ENCODE assay signal across 19 cellular contexts in genomic region chr4:141417387-141417786, GRCh38.
DNase-seq lines count a peak whose midpoint lies in the region; ATAC-seq and TF ChIP-seq lines count a peak whose summit lies in the region.
"Had no signal": no experiment of that assay in that cellular context is flagged by ENCODE, and none has a peak within 500 bp of the region (broad histone marks: within the 10 kb centered on the region; RNA-seq: fewer than 3 reads in every experiment).

No MANE protein-coding gene starts in this region.

- TF ChIP-seq POLR2A in breast epithelium (IDR thresholded peaks at IDR 0.05): no peak

- no peak overlapping the region for H2AFZ ChIP-seq in mammary epithelial cell (ENCODE audit: low read depth, low read length)

- 90% methylated on average over 2 of the region's 2 CpGs for WGBS in mammary epithelial cell (ENCODE audit: low coverage, missing lambda C conversion rate)
- 83 to 97% methylated on average over 2 of the region's 2 CpGs for WGBS in heart right ventricle, 2 donors

- in situ Hi-C loops in mammary epithelial cell (cut with MboI; ENCODE audit: low sequenced_read_pairs in 2 of 2): no loop called here

- CTCF ChIA-PET in mammary epithelial cell (lab: Charles Lee; ENCODE audit: low non-redundant PET): no interaction called here

- no peaks in the 10 kb centered on the region for H3K4me1 ChIP-seq in mammary epithelial cell (ENCODE audit: insufficient read depth, low read length)
- no peaks in the 10 kb centered on the region for H3K4me1 ChIP-seq in breast epithelium
- peaks cover 7% of the 10 kb centered on the region for H3K4me1 ChIP-seq in stomach smooth muscle (ENCODE audit: control insufficient read depth, insufficient read depth, low read length)
- peaks cover 0 to 14% (median 0%) of the 10 kb centered on the region in 9 donors for H3K4me1 ChIP-seq in heart right ventricle
- H3K4me1 ChIP-seq: BLaER1 had no signal

- H3K79me2 ChIP-seq in mammary epithelial cell (ENCODE audit: insufficient read depth, low read length): no peaks in the 10 kb centered on the region

- BruUV-seq in mammary epithelial cell (replicated peaks; lab: Mats Ljungman, UMichigan): no TSS peak

- no peak for TF ChIP-seq CTCF in mammary epithelial cell (conservative IDR thresholded peaks at IDR 0.05 in 1 of 2, IDR thresholded peaks at IDR 0.05 in 1 of 2; ENCODE audit: extremely low read depth in 1 of 2, insufficient read depth in 1 of 2, low read depth in 1 of 2, low read length in 2 of 2)
- TF ChIP-seq CTCF in breast epithelium (IDR thresholded peaks at IDR 0.05): no peak
- TF ChIP-seq CTCF in fibroblast of the aortic adventitia (IDR thresholded peaks at IDR 0.05; ENCODE audit: insufficient read depth, low read length): no peak
- no peak for TF ChIP-seq CTCF in heart right ventricle (IDR thresholded peaks at IDR 0.05)

- ATAC-seq in heart right ventricle (no peak), Right ventricle myocardium inferior (no peak)
- ATAC-seq: GM12878, HCT116 had no signal

- H3K36me3 ChIP-seq in mammary epithelial cell (ENCODE audit: insufficient read depth, low read length) (no peaks in the 10 kb centered on the region), breast epithelium (no peaks in the 10 kb centered on the region), stomach smooth muscle (ENCODE audit: control insufficient read depth in 2 of 2, insufficient read depth in 2 of 2, low read length in 2 of 2) (no peaks in the 10 kb centered on the region), heart right ventricle (no peaks in the 10 kb centered on the region)
- H3K36me3 ChIP-seq: BLaER1 had no signal

- H3K27ac ChIP-seq in mammary epithelial cell (ENCODE audit: insufficient read depth, low read depth, low read length) (no peak overlapping the region), breast epithelium (no peak overlapping the region), stomach smooth muscle (ENCODE audit: low read length) (peak overlapping the region; percentile 1), heart right ventricle (no peak overlapping the region)
- H3K27ac ChIP-seq: 22Rv1, BLaER1 had no signal

- H3K4me2 ChIP-seq in mammary epithelial cell (ENCODE audit: insufficient read depth, low read depth, low read length): no peak overlapping the region
- H3K4me2 ChIP-seq: BLaER1 had no signal

- H4K20me1 ChIP-seq in mammary epithelial cell (ENCODE audit: insufficient read depth, low read length): no peaks in the 10 kb centered on the region
- H4K20me1 ChIP-seq: BLaER1 had no signal

- dilution Hi-C loops in mammary epithelial cell (cut with HindIII; ENCODE audit: low sequenced_read_pairs): no loop called here

- intact Hi-C loops in mammary epithelial cell (cut with micrococcal nuclease): no loop called here
- intact Hi-C loops in breast epithelium (cut with DNase I; ENCODE audit: low total_unique reads): no loop called here
- intact Hi-C loops in heart right ventricle (cut with DNase I): no loop called here
- intact Hi-C loops in Right ventricle myocardium inferior (cut with DNase I): no loop called here

- H3K9ac ChIP-seq in mammary epithelial cell (ENCODE audit: insufficient read depth, low read length): no peak overlapping the region
- H3K9ac ChIP-seq in stomach smooth muscle (ENCODE audit: low read length in 2 of 2): no peak overlapping the region
- H3K9ac ChIP-seq: BLaER1 had no signal

- H3K27me3 ChIP-seq in mammary epithelial cell (ENCODE audit: insufficient read depth, low read length) (no peaks in the 10 kb centered on the region), breast epithelium (no peaks in the 10 kb centered on the region), stomach smooth muscle (ENCODE audit: control insufficient read depth in 1 of 2, insufficient read depth in 2 of 2, low read length in 2 of 2) (no peaks in the 10 kb centered on the region), heart right ventricle (no peaks in the 10 kb centered on the region)
- H3K27me3 ChIP-seq: BLaER1 had no signal

- no peak overlapping the region for H3K4me3 ChIP-seq in mammary epithelial cell (replicated peaks in 1 of 3; ENCODE audit: insufficient read depth in 1 of 3, low read depth in 2 of 3, low read length in 3 of 3)
- no peak overlapping the region for H3K4me3 ChIP-seq in breast epithelium
- no peak overlapping the region for H3K4me3 ChIP-seq in fibroblast of the aortic adventitia (ENCODE audit: low read depth, low read length)
- H3K4me3 ChIP-seq in stomach smooth muscle (ENCODE audit: low read length in 2 of 2): no peak overlapping the region
- H3K4me3 ChIP-seq in heart right ventricle: no peak overlapping the region
- H3K4me3 ChIP-seq: BLaER1, GM12878 had no signal

- H3K9me3 ChIP-seq in mammary epithelial cell (replicated peaks; ENCODE audit: insufficient read depth, low read length): no peaks in the 10 kb centered on the region
- peaks cover 0 to 10% of the 10 kb centered on the region in 2 donors for H3K9me3 ChIP-seq in breast epithelium
- no peaks in the 10 kb centered on the region for H3K9me3 ChIP-seq in stomach smooth muscle (ENCODE audit: control insufficient read depth in 2 of 2, low read length in 2 of 2)
- peaks cover 0 to 14% (median 0%) of the 10 kb centered on the region in 11 donors for H3K9me3 ChIP-seq in heart right ventricle
- H3K9me3 ChIP-seq: BLaER1 had no signal

- peak; percentile 9 for DNase-seq in mammary epithelial cell
- no peak for DNase-seq in breast epithelium (ENCODE audit: low spot score in 2 of 2)
- peak; percentile 33 for DNase-seq in astrocyte of the hippocampus (ENCODE audit: low read depth, low spot score)
- DNase-seq in fibroblast of the aortic adventitia (ENCODE audit: low read depth): peak; percentile 71
- DNase-seq in heart right ventricle: no peak
- no peak for DNase-seq in GF-D8 (lab: John Stamatoyannopoulos, UW)
- no peak for DNase-seq in Right ventricle myocardium inferior (ENCODE audit: missing footprints)
- DNase-seq: DMS 273 treated with DMSO at 0.1 percent for 48 hours, KG1, NCI-H1105, NCI-H187 treated with DMSO at 0.1 percent for 48 hours, NCI-H2171 treated with DMSO at 0.1 percent for 48 hours, NCI-H510A treated with DMSO at 0.1 percent for 48 hours, SIG-M5 had no signal

Comparison
In these comparisons a context has a peak if more than half of its experiments do, and no peak if none do; other contexts are left out.
1. DNase-seq: peak in mammary epithelial cell (single experiment), astrocyte of the hippocampus (single experiment) and fibroblast of the aortic adventitia (single experiment); none in breast epithelium (0 of 2), heart right ventricle (0 of 2), GF-D8 (single experiment) and Right ventricle myocardium inferior (single experiment).